Comparison of ENCODE assay signal across 16 cellular contexts in genomic region chr12:38392584-38393144, GRCh38.
A peak's percentile ranks its signal among the peaks of the same experiment; 100 is the strongest.
DNase-seq lines count a peak whose midpoint lies in the region; ATAC-seq and TF ChIP-seq lines count a peak whose summit lies in the region.
"Had no signal": no experiment of that assay in that cellular context is flagged by ENCODE, and none has a peak within 500 bp of the region (broad histone marks: within the 10 kb centered on the region; RNA-seq: fewer than 3 reads in every experiment).

No MANE protein-coding gene starts in this region.

- no peak overlapping the region for H3K4me3 Mint-ChIP-seq in activated CD4-positive, alpha-beta T cell treated with anti-CD3 and anti-CD28 coated beads for 36 hours
- H3K4me3 Mint-ChIP-seq: nephron had no signal

- H3K36me3 ChIP-seq in esophagus squamous epithelium (no peaks in the 10 kb centered on the region), H7 (replicated peaks; ENCODE audit: control insufficient read depth, insufficient read depth, low read length) (no peaks in the 10 kb centered on the region), esophagus muscularis mucosa (no peaks in the 10 kb centered on the region)
- H3K36me3 ChIP-seq: gastroesophageal sphincter had no signal

- no peak overlapping the region for H3K27ac Mint-ChIP-seq in activated CD4-positive, alpha-beta T cell treated with anti-CD3 and anti-CD28 coated beads for 36 hours
- H3K27ac Mint-ChIP-seq: nephron had no signal

- TF ChIP-seq CTCF in esophagus squamous epithelium (IDR thresholded peaks at IDR 0.05) (no peak), esophagus muscularis mucosa (IDR thresholded peaks at IDR 0.05) (no peak)

- POLR2A ChIA-PET in activated CD4-positive, alpha-beta T cell treated with anti-CD3 and anti-CD28 coated beads for 36 hours (lab: Charles Lee) = no interaction called here

- TF ChIP-seq POLR2A in esophagus squamous epithelium (IDR thresholded peaks at IDR 0.05) (no peak), esophagus muscularis mucosa (IDR thresholded peaks at IDR 0.05; ENCODE audit: low read depth) (no peak)

- H3K27ac ChIP-seq in esophagus squamous epithelium (peak overlapping the region in 3 of 4 donors; percentile 8 to 40 (median 35)), esophagus muscularis mucosa (replicated peaks in 1 of 4) (no peak overlapping the region)
- H3K27ac ChIP-seq: gastroesophageal sphincter had no signal

- H3K27me3 ChIP-seq in esophagus squamous epithelium = no peaks in the 10 kb centered on the region
- H3K27me3 ChIP-seq in H7 (ENCODE audit: control insufficient read depth, insufficient read depth, low read length) = no peaks in the 10 kb centered on the region
- H3K27me3 ChIP-seq in esophagus muscularis mucosa = no peaks in the 10 kb centered on the region
- H3K27me3 ChIP-seq: gastroesophageal sphincter had no signal

- H3K4me3 ChIP-seq in esophagus squamous epithelium (no peak overlapping the region), H7 (ENCODE audit: insufficient read depth, low read depth, low read length) (no peak overlapping the region), esophagus muscularis mucosa (no peak overlapping the region)
- H3K4me3 ChIP-seq: gastroesophageal sphincter had no signal

- H3K9me3 Mint-ChIP-seq in activated CD4-positive, alpha-beta T cell treated with anti-CD3 and anti-CD28 coated beads for 36 hours (ENCODE audit: low read depth) = peaks cover 13% of the 10 kb centered on the region
- H3K9me3 Mint-ChIP-seq: nephron had no signal

- DNase-seq in A172 (ENCODE audit: low spot score) (peak; percentile 58), HCEC 1CT (peak; percentile 3), NOMO-1 treated with dmso at 0.1 percent for 144 hours (lab: John Stamatoyannopoulos, UW; ENCODE audit: unreplicated experiment) (peak; percentile 78), esophagus squamous epithelium (lab: John Stamatoyannopoulos, UW) (no peak), H7 (no peak), esophagus muscularis mucosa (ENCODE audit: extremely low spot score) (no peak), NCI-H2081 (lab: John Stamatoyannopoulos, UW) (no peak)
- no peak for DNase-seq in activated CD4-positive, alpha-beta T cell treated with anti-CD3 and anti-CD28 coated beads for 36 hours
- DNase-seq: activated CD8-positive, alpha-beta memory T cell treated with anti-CD3 and anti-CD28 coated beads for 24 hours; activated naive CD4-positive, alpha-beta T cell treated with anti-CD3 and anti-CD28 coated beads, Interleukin-2, amount 50 U/mL, for 16 hours; DND-41; left cardiac atrium; NCI-H1694 treated with DMSO at 0.1 percent for 48 hours; T-helper 9 cell had no signal

- H3K4me1 Mint-ChIP-seq in activated CD4-positive, alpha-beta T cell treated with anti-CD3 and anti-CD28 coated beads for 36 hours = no peaks in the 10 kb centered on the region
- H3K4me1 Mint-ChIP-seq: nephron had no signal

- H3K4me1 ChIP-seq in esophagus squamous epithelium = peaks cover 0 to 30% (median 8%) of the 10 kb centered on the region in 3 donors
- no peaks in the 10 kb centered on the region for H3K4me1 ChIP-seq in esophagus muscularis mucosa
- H3K4me1 ChIP-seq: gastroesophageal sphincter had no signal

- H3K27me3 Mint-ChIP-seq in activated CD4-positive, alpha-beta T cell treated with anti-CD3 and anti-CD28 coated beads for 36 hours = no peaks in the 10 kb centered on the region

- intact Hi-C loops in esophagus squamous epithelium (cut with DNase I) = no loop called here
- intact Hi-C loops in activated CD4-positive, alpha-beta T cell treated with anti-CD3 and anti-CD28 coated beads for 36 hours (cut with DNase I, micrococcal nuclease) = no loop called here
- intact Hi-C loops in esophagus muscularis mucosa (cut with DNase I) = no loop called here

- TF ChIP-seq EP300 in esophagus muscularis mucosa (IDR thresholded peaks at IDR 0.05) = no peak

- ATAC-seq in activated CD4-positive, alpha-beta T cell treated with anti-CD3 and anti-CD28 coated beads for 36 hours = no peak
- ATAC-seq: gastroesophageal sphincter, left cardiac atrium had no signal

- no peaks in the 10 kb centered on the region for H3K36me3 Mint-ChIP-seq in activated CD4-positive, alpha-beta T cell treated with anti-CD3 and anti-CD28 coated beads for 36 hours (ENCODE audit: low read depth)

- H3K9me3 ChIP-seq in esophagus squamous epithelium (no peaks in the 10 kb centered on the region), esophagus muscularis mucosa (peaks cover 0 to 9% (median 4%) of the 10 kb centered on the region in 4 donors)

- WGBS in esophagus squamous epithelium, 2 donors = 31 to 33% methylated on average over 5 of the region's 5 CpGs
- WGBS in esophagus muscularis mucosa = 66% methylated on average over 5 of the region's 5 CpGs

- CTCF ChIA-PET in activated CD4-positive, alpha-beta T cell treated with anti-CD3 and anti-CD28 coated beads for 36 hours (lab: Charles Lee) = no interaction called here

Comparison
In these comparisons a context has a peak if more than half of its experiments do, and no peak if none do; other contexts are left out.
1. DNase-seq: peak in A172 (single experiment), HCEC 1CT (single experiment) and NOMO-1 treated with dmso at 0.1 percent for 144 hours (single experiment); none in esophagus squamous epithelium (single experiment), activated CD4-positive, alpha-beta T cell treated with anti-CD3 and anti-CD28 coated beads for 36 hours (single experiment), H7 (single experiment), esophagus muscularis mucosa (single experiment) and NCI-H2081 (0 of 2).
2. H3K27ac ChIP-seq: peak in esophagus squamous epithelium (3 of 4); none in esophagus muscularis mucosa (0 of 4).